10 cellular contexts compared by ENCODE assay signal in genomic region chr11:76293189-76293631, GRCh38.
DNase-seq lines count a peak whose midpoint lies in the region; ATAC-seq, FAIRE-seq and TF ChIP-seq lines count a peak whose summit lies in the region.
"Had no signal": no experiment of that assay in that cellular context is flagged by ENCODE, and none has a peak within 500 bp of the region (broad histone marks: within the 10 kb centered on the region; RNA-seq: fewer than 3 reads in every experiment).

No MANE protein-coding gene starts in this region.

- H3K9me3 Mint-ChIP-seq in activated CD4-positive, alpha-beta T cell treated with anti-CD3 and anti-CD28 coated beads, Interleukin-2, amount 10 ng/mL, durations not matched to agents 7 days and 5 days, result no peaks in the 10 kb centered on the region

- no peaks in the 10 kb centered on the region for H3K36me3 Mint-ChIP-seq in activated CD4-positive, alpha-beta T cell treated with anti-CD3 and anti-CD28 coated beads, Interleukin-2, amount 10 ng/mL, durations not matched to agents 7 days and 5 days (ENCODE audit: low read depth)

- H3K4me1 ChIP-seq in Karpas-422 (ENCODE audit: low read length), result peaks cover 7% of the 10 kb centered on the region
- H3K4me1 ChIP-seq in body of pancreas, result no peaks in the 10 kb centered on the region
- H3K4me1 ChIP-seq: vagina had no signal

- no peaks in the 10 kb centered on the region for H3K27me3 Mint-ChIP-seq in activated CD4-positive, alpha-beta T cell treated with anti-CD3 and anti-CD28 coated beads, Interleukin-2, amount 10 ng/mL, durations not matched to agents 7 days and 5 days

- ATAC-seq in GM21717 (IDR thresholded peaks at IDR 0.05; ENCODE audit: unreplicated experiment) (peak; percentile 62), body of pancreas (no peak), HG03457 (IDR thresholded peaks at IDR 0.05; ENCODE audit: unreplicated experiment) (no peak)
- ATAC-seq: A549 had no signal

- no peak for FAIRE-seq in D721Med (lab: Jason Lieb, UNC)
- FAIRE-seq: A549 had no signal

- H3K4me3 Mint-ChIP-seq in activated CD4-positive, alpha-beta T cell treated with anti-CD3 and anti-CD28 coated beads, Interleukin-2, amount 10 ng/mL, durations not matched to agents 7 days and 5 days, result no peak overlapping the region

- no peak overlapping the region for H3K27ac Mint-ChIP-seq in activated CD4-positive, alpha-beta T cell treated with anti-CD3 and anti-CD28 coated beads, Interleukin-2, amount 10 ng/mL, durations not matched to agents 7 days and 5 days

- intact Hi-C loops in body of pancreas (cut with DNase I), result no loop called here

- H3K27ac ChIP-seq in Karpas-422 (ENCODE audit: low read length) (no peak overlapping the region), body of pancreas (no peak overlapping the region)
- H3K27ac ChIP-seq: A549, vagina had no signal

- H4K20me1 ChIP-seq in Karpas-422 (ENCODE audit: insufficient read depth, low read depth, low read length), result no peaks in the 10 kb centered on the region

- H3K9ac ChIP-seq in Karpas-422 (ENCODE audit: low read length), result no peak overlapping the region

- H3K4me3 ChIP-seq in Karpas-422 (ENCODE audit: low read length) (no peak overlapping the region), body of pancreas (no peak overlapping the region)
- H3K4me3 ChIP-seq: A549, vagina had no signal

- DNase-seq in activated CD4-positive, alpha-beta T cell treated with anti-CD3 and anti-CD28 coated beads, Interleukin-2, amount 10 ng/mL, durations not matched to agents 7 days and 5 days, result peak; percentile 9
- no peak for DNase-seq in activated CD4-positive, alpha-beta T cell treated with anti-CD3 and anti-CD28 coated beads for 4 hours
- DNase-seq in Karpas-422, result no peak
- DNase-seq in stimulated activated CD4-positive, alpha-beta T cell treated with anti-CD3 and anti-CD28 coated beads, TNF-alpha, amount 100 ng/mL, for 48 hours (ENCODE audit: low read depth in 3 of 3), result peak; percentile 9 to 19 (median 12)
- no peak for DNase-seq in body of pancreas
- DNase-seq in D721Med (ENCODE audit: insufficient read length, low spot score), result no peak

- peak overlapping the region; percentile 27 for H3K4me2 ChIP-seq in Karpas-422 (ENCODE audit: low read depth, low read length, poor library complexity, severe bottlenecking)
- H3K4me2 ChIP-seq: A549 had no signal

- no peaks in the 10 kb centered on the region for H3K9me2 ChIP-seq in Karpas-422 (replicated peaks; ENCODE audit: insufficient read depth, low read length)

- WGBS in body of pancreas, 2 donors, result 68 to 82% methylated on average over 11 of the region's 11 CpGs

- no peak for TF ChIP-seq POLR2A in body of pancreas (IDR thresholded peaks at IDR 0.05)

- peaks cover 18% of the 10 kb centered on the region for H3K4me1 Mint-ChIP-seq in activated CD4-positive, alpha-beta T cell treated with anti-CD3 and anti-CD28 coated beads, Interleukin-2, amount 10 ng/mL, durations not matched to agents 7 days and 5 days

- CTCF ChIA-PET in activated CD4-positive, alpha-beta T cell treated with anti-CD3 and anti-CD28 coated beads, Interleukin-2, amount 10 ng/mL, durations not matched to agents 7 days and 5 days (lab: Charles Lee), result interaction anchor here (0.7 to 1.8 kb wide), 3 partner anchors 23 to 84 kb away, joined by 3 to 7 read pairs (median 3); no protein-coding TSS in a partner anchor

- no peaks in the 10 kb centered on the region for H3K9me3 ChIP-seq in Karpas-422 (ENCODE audit: low read length)
- no peaks in the 10 kb centered on the region for H3K9me3 ChIP-seq in body of pancreas
- H3K9me3 ChIP-seq: A549, vagina had no signal

- POLR2A ChIA-PET in activated CD4-positive, alpha-beta T cell treated with anti-CD3 and anti-CD28 coated beads, Interleukin-2, amount 10 ng/mL, durations not matched to agents 7 days and 5 days (lab: Charles Lee), result no interaction called here

- no peak overlapping the region for H2AFZ ChIP-seq in Karpas-422 (ENCODE audit: low read length)

- TF ChIP-seq CTCF in body of pancreas (IDR thresholded peaks at IDR 0.05) (no peak), D721Med (IDR thresholded peaks at IDR 0.05; ENCODE audit: insufficient read depth, missing control alignments) (no peak)

- no peaks in the 10 kb centered on the region for H3K79me2 ChIP-seq in Karpas-422 (ENCODE audit: low read length)

- H3K27me3 ChIP-seq in Karpas-422 (ENCODE audit: low read length) (no peaks in the 10 kb centered on the region), body of pancreas (no peaks in the 10 kb centered on the region)
- H3K27me3 ChIP-seq: vagina had no signal

- H3K36me3 ChIP-seq in Karpas-422 (ENCODE audit: insufficient read depth, low read length) (no peaks in the 10 kb centered on the region), body of pancreas (replicated peaks in 1 of 2; ENCODE audit: insufficient read depth in 1 of 2, low read depth in 2 of 2) (no peaks in the 10 kb centered on the region)
- H3K36me3 ChIP-seq: vagina had no signal

Comparison
In these comparisons a context has a peak if more than half of its experiments do, and no peak if none do; other contexts are left out.
1. DNase-seq: peak in activated CD4-positive, alpha-beta T cell treated with anti-CD3 and anti-CD28 coated beads, Interleukin-2, amount 10 ng/mL, durations not matched to agents 7 days and 5 days (single experiment) and stimulated activated CD4-positive, alpha-beta T cell treated with anti-CD3 and anti-CD28 coated beads, TNF-alpha, amount 100 ng/mL, for 48 hours (3 of 3); none in activated CD4-positive, alpha-beta T cell treated with anti-CD3 and anti-CD28 coated beads for 4 hours (0 of 2), Karpas-422 (single experiment), body of pancreas (0 of 4) and D721Med (single experiment).